In genomic region chr7:41047789-41048191, GRCh38 we compare ENCODE assay signal across 13 cellular contexts.
DNase-seq lines count a peak whose midpoint lies in the region; ATAC-seq and TF ChIP-seq lines count a peak whose summit lies in the region.
"Had no signal": no experiment of that assay in that cellular context is flagged by ENCODE, and none has a peak within 500 bp of the region (broad histone marks: within the 10 kb centered on the region; RNA-seq: fewer than 3 reads in every experiment).

No MANE protein-coding gene starts in this region.

- no peaks in the 10 kb centered on the region for H3K36me3 ChIP-seq in gastroesophageal sphincter

- 57 to 73% methylated on average over 2 to 5 of the region's 9 CpGs for WGBS in gastroesophageal sphincter (ENCODE audit: low coverage in 1 of 2), 2 donors

- peaks cover 42% of the 10 kb centered on the region for H3K4me1 Mint-ChIP-seq in osteocyte (ENCODE audit: unreplicated experiment)
- H3K4me1 Mint-ChIP-seq: activated CD4-positive, alpha-beta T cell treated with anti-CD3 and anti-CD28 coated beads for 36 hours had no signal

- no peak overlapping the region for H3K27ac ChIP-seq in gastroesophageal sphincter

- H3K9me3 ChIP-seq in gastroesophageal sphincter: peaks cover 0 to 8% (median 0%) of the 10 kb centered on the region in 3 donors

- TF ChIP-seq CTCF in gastroesophageal sphincter (IDR thresholded peaks at IDR 0.05) (no peak), osteocyte (IDR thresholded peaks at IDR 0.05) (no peak)

- no peaks in the 10 kb centered on the region for H3K27me3 ChIP-seq in gastroesophageal sphincter

- H3K4me3 ChIP-seq in gastroesophageal sphincter: no peak overlapping the region

- peak overlapping the region; percentile 76 for H3K27ac Mint-ChIP-seq in osteocyte (ENCODE audit: unreplicated experiment)
- H3K27ac Mint-ChIP-seq: activated CD4-positive, alpha-beta T cell treated with anti-CD3 and anti-CD28 coated beads for 36 hours; activated T-cell treated with anti-CD3 and anti-CD28 coated beads, Interleukin-2, amount 50 U/mL, for 72 hours had no signal

- H3K4me3 Mint-ChIP-seq in osteocyte (ENCODE audit: unreplicated experiment): no peak overlapping the region
- H3K4me3 Mint-ChIP-seq: activated CD4-positive, alpha-beta T cell treated with anti-CD3 and anti-CD28 coated beads for 36 hours; activated T-cell treated with anti-CD3 and anti-CD28 coated beads, Interleukin-2, amount 50 U/mL, for 72 hours had no signal

- TF ChIP-seq EP300 in gastroesophageal sphincter (IDR thresholded peaks at IDR 0.05): no peak

- H3K9me3 Mint-ChIP-seq in osteocyte (ENCODE audit: unreplicated experiment): peaks cover 5% of the 10 kb centered on the region

- DNase-seq in EH (ENCODE audit: low read depth): peak; percentile 87
- DNase-seq in SHP77 treated with DMSO at 0.1 percent for 48 hours (lab: John Stamatoyannopoulos, UW): peak; percentile 67
- peak; percentile 53 for DNase-seq in osteocyte (ENCODE audit: extremely low spot score, unreplicated experiment)
- no peak for DNase-seq in NCI-H128 (lab: John Stamatoyannopoulos, UW; ENCODE audit: unreplicated experiment)
- DNase-seq: activated CD4-positive, alpha-beta T cell treated with anti-CD3 and anti-CD28 coated beads for 36 hours; activated T-cell treated with anti-CD3 and anti-CD28 coated beads, Interleukin-2, amount 50 U/mL, for 72 hours; NCI-H1105; NCI-H774; T-helper 1 cell had no signal

- H3K36me3 Mint-ChIP-seq in osteocyte (ENCODE audit: unreplicated experiment): peaks cover 2% of the 10 kb centered on the region

- no peaks in the 10 kb centered on the region for H3K4me1 ChIP-seq in gastroesophageal sphincter

- no peak for TF ChIP-seq POLR2A in gastroesophageal sphincter (IDR thresholded peaks at IDR 0.05)

- ATAC-seq in gastroesophageal sphincter: peak; percentile 37
- no peak for ATAC-seq in GM21360 (IDR thresholded peaks at IDR 0.05; ENCODE audit: unreplicated experiment)
- no peak for ATAC-seq in HG03175 (IDR thresholded peaks at IDR 0.05; ENCODE audit: unreplicated experiment)
- no peak for ATAC-seq in GM21447 (IDR thresholded peaks at IDR 0.05; ENCODE audit: unreplicated experiment)
- ATAC-seq: activated CD4-positive, alpha-beta T cell treated with anti-CD3 and anti-CD28 coated beads for 36 hours; activated T-cell treated with anti-CD3 and anti-CD28 coated beads, Interleukin-2, amount 50 U/mL, for 72 hours had no signal

- H3K27me3 Mint-ChIP-seq in osteocyte (ENCODE audit: unreplicated experiment): no peaks in the 10 kb centered on the region
- H3K27me3 Mint-ChIP-seq: activated CD4-positive, alpha-beta T cell treated with anti-CD3 and anti-CD28 coated beads for 36 hours had no signal
